Comparison of ENCODE assay signal across 24 cellular contexts in genomic region chr3:147655236-147655635, GRCh38.
DNase-seq lines count a peak whose midpoint lies in the region; ATAC-seq and TF ChIP-seq lines count a peak whose summit lies in the region.
"Had no signal": no experiment of that assay in that cellular context is flagged by ENCODE, and none has a peak within 500 bp of the region (broad histone marks: within the 10 kb centered on the region; RNA-seq: fewer than 3 reads in every experiment).

No MANE protein-coding gene starts in this region.

- H3K27ac ChIP-seq in hepatocyte: no peak overlapping the region
- H3K27ac ChIP-seq: A549, C4-2B, upper lobe of left lung had no signal

- H3K9me2 ChIP-seq in hepatocyte (replicated peaks; ENCODE audit: insufficient read depth): no peaks in the 10 kb centered on the region

- H4K20me1 ChIP-seq in hepatocyte (ENCODE audit: insufficient read depth, poor library complexity, severe bottlenecking): no peaks in the 10 kb centered on the region

- 79% methylated on average over 2 of the region's 2 CpGs for WGBS in hepatocyte (ENCODE audit: low lambda C conversion rate, missing lambda C conversion rate)

- no peaks in the 10 kb centered on the region for H3K79me2 ChIP-seq in hepatocyte

- H3K36me3 ChIP-seq in hepatocyte (replicated peaks; ENCODE audit: insufficient read depth, low read depth): no peaks in the 10 kb centered on the region
- H3K36me3 ChIP-seq: upper lobe of left lung had no signal

- no peak overlapping the region for H3K4me2 ChIP-seq in hepatocyte
- H3K4me2 ChIP-seq: A549 had no signal

- H2AFZ ChIP-seq in hepatocyte: no peak overlapping the region

- no peaks in the 10 kb centered on the region for H3K9me3 ChIP-seq in hepatocyte (ENCODE audit: low read depth)
- H3K9me3 ChIP-seq: A549, upper lobe of left lung had no signal

- TF ChIP-seq CTCF in AG04449 (IDR thresholded peaks at IDR 0.05; ENCODE audit: insufficient read depth, low read length, missing control alignments) (no peak), astrocyte of the cerebellum (IDR thresholded peaks at IDR 0.05; ENCODE audit: low read depth, low read length, missing control alignments) (no peak), hepatocyte (IDR thresholded peaks at IDR 0.05; ENCODE audit: poor library complexity) (no peak)

- H3K4me1 ChIP-seq in hepatocyte (ENCODE audit: insufficient read depth): no peaks in the 10 kb centered on the region
- H3K4me1 ChIP-seq: A549, upper lobe of left lung had no signal

- ATAC-seq in HG02610 (IDR thresholded peaks at IDR 0.05; ENCODE audit: unreplicated experiment): no peak
- ATAC-seq: A549; activated CD8-positive, alpha-beta T cell treated with anti-CD3 and anti-CD28 coated beads for 36 hours; activated naive CD8-positive, alpha-beta T cell treated with anti-CD3 and anti-CD28 coated beads, Interleukin-2, amount 50 U/mL, for 24 hours; Right ventricle myocardium inferior had no signal

- DNase-seq in AG04449 (ENCODE audit: low read depth, low spot score) (peak; percentile 24), HCEC 1CT (peak; percentile 54), astrocyte of the cerebellum (ENCODE audit: low read depth) (peak; percentile 58), myocyte (ENCODE audit: low read depth) (peak; percentile 82), ecto neural progenitor cell (ENCODE audit: low spot score) (no peak), hepatocyte (ENCODE audit: low spot score) (no peak), posterior cingulate gyrus (no peak)
- DNase-seq: activated CD4-positive, CD25-positive, alpha-beta regulatory T cell treated with anti-CD3 and anti-CD28 coated beads, Interleukin-2, amount 50 U/mL, for 72 hours; activated CD8-positive, alpha-beta T cell treated with anti-CD3 and anti-CD28 coated beads for 36 hours; activated gamma-delta T cell; activated naive CD8-positive, alpha-beta T cell treated with anti-CD3 and anti-CD28 coated beads, Interleukin-2, amount 50 U/mL, for 24 hours; activated T-cell treated with anti-CD3 and anti-CD28 coated beads for 4 hours; KBM-7; NCI-H1092; NCI-H2029; NCI-H446; OCI-M1; stimulated activated CD8-positive, alpha-beta memory T cell treated with anti-CD3 and anti-CD28 coated beads, Interleukin-4, amount 100 ng/mL, for 48 hours; upper lobe of left lung had no signal

- POLR2A ChIA-PET in AG04449 (lab: Yijun Ruan, JAX): interaction anchor here (0.6 kb wide), 1 partner anchor 1963 kb away, joined by 3 read pairs; no protein-coding TSS in a partner anchor

- H3K4me3 ChIP-seq in AG04449 (ENCODE audit: low read depth, low read length) (no peak overlapping the region), astrocyte of the cerebellum (ENCODE audit: low read depth, low read length) (no peak overlapping the region), hepatocyte (no peak overlapping the region)
- H3K4me3 ChIP-seq: A549, lung, upper lobe of left lung had no signal

- no peaks in the 10 kb centered on the region for H3K27me3 ChIP-seq in hepatocyte
- H3K27me3 ChIP-seq: upper lobe of left lung had no signal

- intact Hi-C loops in posterior cingulate gyrus (cut with DNase I): no loop called here

- CTCF ChIA-PET in AG04449 (lab: Yijun Ruan, JAX): no interaction called here

- in situ Hi-C loops in astrocyte of the cerebellum (cut with HindIII; ENCODE audit: low sequenced_read_pairs): no loop called here

Comparison
In these comparisons a context has a peak if more than half of its experiments do, and no peak if none do; other contexts are left out.
1. DNase-seq: peak in AG04449 (single experiment), HCEC 1CT (single experiment), astrocyte of the cerebellum (single experiment) and myocyte (single experiment); none in ecto neural progenitor cell (single experiment), hepatocyte (single experiment) and posterior cingulate gyrus (0 of 10).